In the genomic region with DNA sequence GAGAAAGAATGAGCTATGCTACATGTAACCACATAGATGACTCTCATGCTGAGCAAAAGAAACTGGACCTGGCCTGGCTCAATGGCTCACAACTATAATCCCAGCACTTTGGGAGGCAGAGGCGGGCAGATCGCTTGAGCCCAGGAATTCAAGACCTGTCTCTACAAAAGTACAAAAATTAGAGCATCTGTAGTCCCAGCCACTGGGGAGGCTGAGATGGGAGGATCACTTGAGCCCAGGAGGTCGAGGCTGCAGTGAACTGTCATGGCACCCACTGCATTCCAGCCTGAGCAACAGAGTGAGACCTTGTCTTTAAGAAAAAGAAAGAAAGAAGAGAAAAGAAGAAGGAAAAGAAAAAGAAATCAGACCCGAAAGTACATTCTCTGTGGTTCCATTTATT, we compare ENCODE assay signal across 10 cellular contexts. TPM values are rescaled to one million over a fixed set of nuclear protein-coding genes. Genes with fewer than 3 reads are reported as not detected.
"Had no signal": no experiment of that assay in that cellular context is flagged by ENCODE, and none has a peak within 500 bp of the region (broad histone marks: within the 10 kb centered on the region; RNA-seq: fewer than 3 reads in every experiment).

No MANE protein-coding gene starts in this region.

- ATAC-seq: HCT116, HepG2 had no signal

- H3K4me3 ChIP-seq: GM23248, HAP-1 had no signal

- H3K4me3 Mint-ChIP-seq: HFFc6 had no signal

- DNase-seq: GM23248, GOT3, H7, HFFc6 had no signal

- H3K9me3 Mint-ChIP-seq: HFFc6 had no signal

- H3K27ac Mint-ChIP-seq: HFFc6 had no signal

- H3K36me3 ChIP-seq: HAP-1 had no signal

- H3K27ac ChIP-seq: GM23248, HL-60 had no signal

- H3K9me3 ChIP-seq: HAP-1 had no signal

RNA-seq across cellular contexts. Expression of a gene that starts 41.7 kb away (rescaled TPM):
- total RNA-seq: GM23248, H4, H7, HepG2, HFFc6, HT1080 had no signal
